ENCODE assay signal across 17 cellular contexts in the genomic region with DNA sequence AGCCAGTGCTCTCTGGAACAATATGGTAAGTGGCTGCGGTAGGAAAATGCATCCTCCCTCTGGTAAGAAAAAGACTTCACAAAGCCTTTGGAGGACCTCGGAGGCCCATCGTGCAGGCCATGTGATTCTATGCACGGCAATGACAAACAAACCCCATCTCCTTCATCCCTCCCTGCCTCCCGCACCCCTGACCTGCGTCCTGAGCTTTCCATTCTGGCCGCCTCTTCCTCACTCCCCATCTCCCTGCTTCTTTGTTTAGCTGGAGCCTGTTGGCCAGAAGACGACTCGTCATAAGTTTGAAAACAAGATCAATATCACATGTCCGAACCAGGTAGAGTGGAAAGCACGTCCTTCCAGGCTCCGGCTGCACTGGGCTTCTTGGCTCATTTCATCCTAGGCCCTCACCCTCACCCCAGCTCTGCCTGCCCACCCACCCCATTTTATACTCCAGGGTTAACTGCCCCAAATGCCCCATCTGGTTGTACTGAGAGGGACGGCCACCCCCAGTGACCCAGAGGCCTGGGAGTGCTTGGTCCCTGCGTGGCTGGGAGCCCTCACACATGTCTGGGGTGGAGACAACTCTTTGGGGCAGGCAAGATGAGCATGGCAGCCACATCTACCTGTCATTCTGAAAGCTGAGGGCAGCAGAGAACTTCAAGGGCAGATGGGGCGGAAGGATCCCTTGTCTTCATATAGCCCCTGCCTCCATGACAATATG.
"Had no signal": no experiment of that assay in that cellular context is flagged by ENCODE, and none has a peak within 500 bp of the region (broad histone marks: within the 10 kb centered on the region; RNA-seq: fewer than 3 reads in every experiment).

No MANE protein-coding gene starts in this region.

- H3K36me3 ChIP-seq: colonic mucosa, esophagus squamous epithelium, gastrocnemius medialis, SJSA1 had no signal

- FAIRE-seq: bronchial epithelial cell had no signal

- DNase-seq: activated B cell treated with CpG ODN at 0.5 μM for 24 hours; activated CD4-positive, alpha-beta memory T cell treated with anti-CD3 and anti-CD28 coated beads for 36 hours; activated CD4-positive, alpha-beta T cell treated with anti-CD3 and anti-CD28 coated beads for 48 hours; activated naive CD4-positive, alpha-beta T cell treated with anti-CD3 and anti-CD28 coated beads, Interleukin-2, amount 50 U/mL, for 16 hours; activated T-cell treated with anti-CD3 and anti-CD28 coated beads for 4 hours; amniotic stem cell; colonic mucosa; endodermal cell; esophagus squamous epithelium; gastrocnemius medialis; islet precursor cell; left cardiac atrium; occipital lobe; stimulated activated CD4-positive, alpha-beta T cell treated with anti-CD3 and anti-CD28 coated beads, Interleukin-4, amount 100 ng/mL, for 24 hours; stimulated activated naive CD8-positive, alpha-beta T cell treated with anti-CD3 and anti-CD28 coated beads, Interleukin-15, Interleukin-2, amounts not matched to agents 100 U/mL and 50 U/mL, for 24 hours had no signal

- ATAC-seq: gastrocnemius medialis; stimulated activated naive CD8-positive, alpha-beta T cell treated with anti-CD3 and anti-CD28 coated beads, Interleukin-15, Interleukin-2, amounts not matched to agents 100 U/mL and 50 U/mL, for 24 hours had no signal

- H3K27ac Mint-ChIP-seq: activated B cell treated with CpG ODN at 0.5 μM for 24 hours; activated CD4-positive, alpha-beta memory T cell treated with anti-CD3 and anti-CD28 coated beads for 36 hours; endodermal cell had no signal

- H3K9me3 Mint-ChIP-seq: activated B cell treated with CpG ODN at 0.5 μM for 24 hours; activated CD4-positive, alpha-beta memory T cell treated with anti-CD3 and anti-CD28 coated beads for 36 hours; endodermal cell had no signal

- H3K27me3 Mint-ChIP-seq: activated CD4-positive, alpha-beta memory T cell treated with anti-CD3 and anti-CD28 coated beads for 36 hours had no signal

- H3K9me3 ChIP-seq: colonic mucosa, esophagus squamous epithelium, gastrocnemius medialis, SJSA1 had no signal

- H3K27me3 ChIP-seq: colonic mucosa, esophagus squamous epithelium, gastrocnemius medialis, SJSA1 had no signal

- H3K4me1 ChIP-seq: colonic mucosa had no signal

- H3K4me3 ChIP-seq: colonic mucosa, esophagus squamous epithelium, gastrocnemius medialis, SJSA1 had no signal

- H3K4me3 Mint-ChIP-seq: activated B cell treated with CpG ODN at 0.5 μM for 24 hours; activated CD4-positive, alpha-beta memory T cell treated with anti-CD3 and anti-CD28 coated beads for 36 hours; endodermal cell had no signal

- H3K27ac ChIP-seq: colonic mucosa, esophagus squamous epithelium, SJSA1 had no signal
